Comparison of ENCODE assay signal across 24 cellular contexts in genomic region chr10:83195021-83195420, GRCh38.
"Had no signal": no experiment of that assay in that cellular context is flagged by ENCODE, and none has a peak within 500 bp of the region (broad histone marks: within the 10 kb centered on the region; RNA-seq: fewer than 3 reads in every experiment).

No MANE protein-coding gene starts in this region.

- H3K27ac ChIP-seq: stomach, suprapubic skin, testis, thoracic aorta, thyroid gland, tibial artery, tibial nerve, transverse colon, upper lobe of left lung, upper lobe of right lung, uterus, vagina had no signal

- H3K4me3 ChIP-seq: stomach, suprapubic skin, testis, thoracic aorta, thyroid gland, tibial artery, tibial nerve, transverse colon, upper lobe of left lung, upper lobe of right lung, uterus, vagina had no signal

- DNase-seq: stimulated activated CD4-positive, alpha-beta T cell treated with anti-CD3 and anti-CD28 coated beads, Interleukin-2, amount 100 ng/mL, for 48 hours; stimulated activated CD4-positive, alpha-beta T cell treated with anti-CD3 and anti-CD28 coated beads, Interleukin-4, amount 100 ng/mL, for 1 hour; stimulated activated CD4-positive, alpha-beta T cell treated with anti-CD3 and anti-CD28 coated beads, Interleukin-4, amount 100 ng/mL, for 24 hours; stimulated activated CD4-positive, alpha-beta T cell treated with anti-CD3 and anti-CD28 coated beads, Interleukin-4, amount 100 ng/mL, for 4 hours; stimulated activated CD8-positive, alpha-beta memory T cell treated with anti-CD3 and anti-CD28 coated beads, Interleukin-4, amount 100 ng/mL, for 48 hours; stimulated activated naive B cell treated with anti-CD40 and anti-IgM and Interleukin-4, amounts not matched to agents 10 μg/mL and 1 μg/mL and 100 μg/mL, for 72 hours; stimulated activated naive CD4-positive, alpha-beta T cell; stimulated activated naive CD4-positive, alpha-beta T cell treated with Interleukin-2 at 50 U/mL for 16 hours; stimulated activated naive CD8-positive, alpha-beta T cell treated with anti-CD3 and anti-CD28 coated beads, Interleukin-15, amount 100 ng/mL, for 72 hours; stimulated activated naive CD8-positive, alpha-beta T cell treated with anti-CD3 and anti-CD28 coated beads, Interleukin-15, Interleukin-2, amounts not matched to agents 100 U/mL and 50 U/mL, for 24 hours; stomach; substantia nigra; testis; thyroid gland; tibial artery; transverse colon; trophoblast cell; upper lobe of left lung; upper lobe of right lung; uterus had no signal
